Comparison of ENCODE assay signal across 8 cellular contexts in genomic region chr11:61567286-61568061, GRCh38. TPM values are rescaled to one million over a fixed set of nuclear protein-coding genes. Genes with fewer than 3 reads are reported as not detected.
DNase-seq lines count a peak whose midpoint lies in the region; ATAC-seq and TF ChIP-seq lines count a peak whose summit lies in the region.

No MANE protein-coding gene starts in this region.

- no peaks in the 10 kb centered on the region for H3K36me3 ChIP-seq in adipocyte (ENCODE audit: control insufficient read depth, insufficient read depth, low read length, severe bottlenecking)
- no peaks in the 10 kb centered on the region for H3K36me3 ChIP-seq in left ventricle myocardium inferior

- H3K9ac ChIP-seq in adipocyte (ENCODE audit: low read length): no peak overlapping the region

- no peak overlapping the region for H3K27ac ChIP-seq in HL-60 (replicated peaks)
- H3K27ac ChIP-seq in left ventricle myocardium inferior (replicated peaks): no peak overlapping the region

- intact Hi-C loops in left ventricle myocardium inferior (cut with micrococcal nuclease): no loop called here

- TF ChIP-seq CTCF in HL-60 (IDR thresholded peaks at IDR 0.05; ENCODE audit: insufficient read depth, low read length) (no peak), left ventricle myocardium inferior (IDR thresholded peaks at IDR 0.05; ENCODE audit: borderline replicate concordance) (peak; percentile 58)

- H3K4me1 ChIP-seq in adipocyte (ENCODE audit: control insufficient read depth, insufficient read depth, low read length) (no peaks in the 10 kb centered on the region), left ventricle myocardium inferior (peaks cover 45% of the 10 kb centered on the region)

- H3K9me3 ChIP-seq in adipocyte (ENCODE audit: control insufficient read depth, low read length): no peaks in the 10 kb centered on the region
- H3K9me3 ChIP-seq in left ventricle myocardium inferior (replicated peaks): no peaks in the 10 kb centered on the region

- DNase-seq in AG08396 (ENCODE audit: low spot score) (peak; percentile 93), HL-60 (ENCODE audit: low read depth in 1 of 2, low spot score in 1 of 2) (peak; percentile 51 to 75), T follicular helper cell (ENCODE audit: low read depth) (peak; percentile 70), adipocyte (ENCODE audit: low read depth) (peak; percentile 84), left ventricle myocardium inferior (peak; percentile 78), renal cortical epithelial cell (ENCODE audit: low read depth) (peak; percentile 53)

- ATAC-seq in GM18520 (IDR thresholded peaks at IDR 0.05; ENCODE audit: unreplicated experiment) (no peak), HG03354 (IDR thresholded peaks at IDR 0.05; ENCODE audit: poor library complexity, severe bottlenecking, unreplicated experiment) (no peak)

- no peak overlapping the region for H3K4me3 ChIP-seq in HL-60 (replicated peaks; ENCODE audit: insufficient read depth, low read length)
- peak overlapping the region; percentile 42 for H3K4me3 ChIP-seq in adipocyte (ENCODE audit: low read length)
- H3K4me3 ChIP-seq in left ventricle myocardium inferior: no peak overlapping the region

- H3K27me3 ChIP-seq in HL-60 (ENCODE audit: insufficient read depth, poor library complexity, severe bottlenecking) (peaks cover 2% of the 10 kb centered on the region), adipocyte (replicated peaks; ENCODE audit: control insufficient read depth, insufficient read depth, low read length) (peaks cover 61% of the 10 kb centered on the region), left ventricle myocardium inferior (ENCODE audit: low read depth) (peaks cover 5% of the 10 kb centered on the region)

RNA-seq across cellular contexts. Expression of gene SYT7, which starts 13.4 kb away (rescaled TPM):
- total RNA-seq in left ventricle myocardium inferior (18.9 TPM), renal cortical epithelial cell (0.35 TPM in 1 of 2 replicates, not detected in the other)

RNA-seq across cellular contexts. Expression of gene LRRC10B, which starts 58.9 kb away (rescaled TPM):
- total RNA-seq in left ventricle myocardium inferior (0.88 TPM), renal cortical epithelial cell (0.15 TPM in 1 of 2 replicates, not detected in the other)

Comparison
In these comparisons a context has a peak if more than half of its experiments do, and no peak if none do; other contexts are left out.
1. RNA of gene SYT7, which starts 13.4 kb away (total RNA-seq): 18.9 TPM in left ventricle myocardium inferior (single experiment); 0.35 TPM in renal cortical epithelial cell; every median in the first group is over 10 times any median in the second.
2. Peak in every context shown above with its lines, with median percentiles within 50 percentile points of each other: DNase-seq.